In genomic region chr4:143531368-143531767, GRCh38 we compare ENCODE assay signal across 8 cellular contexts. TPM values are rescaled to one million over a fixed set of nuclear protein-coding genes. Genes with fewer than 3 reads are reported as not detected.
DNase-seq lines count a peak whose midpoint lies in the region; ATAC-seq and TF ChIP-seq lines count a peak whose summit lies in the region.

No MANE protein-coding gene starts in this region.

- TF ChIP-seq EP300 in upper lobe of left lung (IDR thresholded peaks at IDR 0.05), result no peak

- no peak for TF ChIP-seq POLR2A in heart left ventricle (IDR thresholded peaks at IDR 0.05)
- TF ChIP-seq POLR2A in erythroblast (IDR thresholded peaks at IDR 0.05; ENCODE audit: low read length), result no peak
- TF ChIP-seq POLR2A in upper lobe of left lung (IDR thresholded peaks at IDR 0.05), result no peak
- TF ChIP-seq POLR2A in testis (IDR thresholded peaks at IDR 0.05), result no peak

- H3K9me3 ChIP-seq in heart left ventricle (no peaks in the 10 kb centered on the region), MM.1S (replicated peaks; ENCODE audit: insufficient read depth, low read length) (no peaks in the 10 kb centered on the region), upper lobe of left lung (no peaks in the 10 kb centered on the region), testis (no peaks in the 10 kb centered on the region)

- 16 to 38% (median 27%) methylated on average over 1 of the region's 1 CpG for WGBS in heart left ventricle, 4 donors
- 17 to 35% methylated on average over 1 of the region's 1 CpG for WGBS in upper lobe of left lung, 2 donors
- 39 to 50% methylated on average over 1 of the region's 1 CpG for WGBS in testis, 2 donors

- H3K4me1 ChIP-seq in heart left ventricle, result peaks cover 0 to 15% (median 4%) of the 10 kb centered on the region in 12 donors
- no peaks in the 10 kb centered on the region for H3K4me1 ChIP-seq in MM.1S (ENCODE audit: low read length)
- peaks cover 20 to 31% (median 23%) of the 10 kb centered on the region in 4 donors for H3K4me1 ChIP-seq in upper lobe of left lung
- H3K4me1 ChIP-seq in testis, result no peaks in the 10 kb centered on the region

- H3K9me2 ChIP-seq in MM.1S (replicated peaks; ENCODE audit: insufficient read depth, low read length), result no peaks in the 10 kb centered on the region

- H4K20me1 ChIP-seq in MM.1S (ENCODE audit: insufficient read depth, low read length), result no peaks in the 10 kb centered on the region

- H3K27ac ChIP-seq in heart left ventricle, result no peak overlapping the region
- H3K27ac ChIP-seq in MM.1S (ENCODE audit: low read length), result no peak overlapping the region
- H3K27ac ChIP-seq in upper lobe of left lung, result peak overlapping the region in 3 of 4 donors; percentile 28 to 45 (median 37)
- H3K27ac ChIP-seq in testis, result no peak overlapping the region

- no peak for DNase-seq in heart left ventricle
- no peak for DNase-seq in Right ventricle myocardium inferior (ENCODE audit: missing footprints)
- peak; percentile 18 for DNase-seq in MM.1S
- peak; percentile 32 to 57 for DNase-seq in erythroblast (lab: John Stamatoyannopoulos, UW)
- DNase-seq in upper lobe of left lung, result no peak
- DNase-seq in testis, result no peak
- no peak for DNase-seq in GOT3 (lab: John Stamatoyannopoulos, UW)
- no peak for DNase-seq in amygdala (lab: John Stamatoyannopoulos, UW)

- no peak overlapping the region for H2AFZ ChIP-seq in MM.1S (ENCODE audit: low read length)

- peak in 11 of 12 donors; percentile 11 to 57 (median 30) for TF ChIP-seq CTCF in heart left ventricle (IDR thresholded peaks at IDR 0.05)
- peak; percentile 34 for TF ChIP-seq CTCF in MM.1S (IDR thresholded peaks at IDR 0.05; ENCODE audit: low read length)
- TF ChIP-seq CTCF in upper lobe of left lung (IDR thresholded peaks at IDR 0.05), result peak in 4 of 6 experiments; percentile 11 to 17 (median 14)
- peak in 1 of 3 experiments; percentile 21 for TF ChIP-seq CTCF in testis (IDR thresholded peaks at IDR 0.05)

- H3K4me3 ChIP-seq in heart left ventricle (no peak overlapping the region), MM.1S (ENCODE audit: low read length) (no peak overlapping the region), upper lobe of left lung (no peak overlapping the region), testis (no peak overlapping the region)

- H3K4me2 ChIP-seq in MM.1S (ENCODE audit: low read depth, low read length), result no peak overlapping the region

- intact Hi-C loops in heart left ventricle (cut with DNase I), result no loop called here
- intact Hi-C loops in Right ventricle myocardium inferior (cut with DNase I), result no loop called here
- intact Hi-C loops in testis (cut with DNase I; ENCODE audit: low total_unique reads), result no loop called here

- peak in 1 of 4 donors; percentile 55 for ATAC-seq in heart left ventricle
- no peak for ATAC-seq in Right ventricle myocardium inferior
- ATAC-seq in upper lobe of left lung (ENCODE audit: low FRiP score in 2 of 2), result peak; percentile 51 to 77

- H3F3A ChIP-seq in MM.1S (ENCODE audit: insufficient read depth, low read length), result no peaks in the 10 kb centered on the region

- H3K36me3 ChIP-seq in heart left ventricle (peaks cover 0 to 100% (median 97%) of the 10 kb centered on the region in 9 donors), MM.1S (replicated peaks; ENCODE audit: insufficient read depth, low read length) (peaks cover 16% of the 10 kb centered on the region; the same call in 1 of the 2 replicates), upper lobe of left lung (peaks cover 41 to 90% (median 49%) of the 10 kb centered on the region in 4 donors), testis (ENCODE audit: low read depth, missing control alignments) (no peaks in the 10 kb centered on the region)

- H3K9ac ChIP-seq in MM.1S (ENCODE audit: low read length), result no peak overlapping the region

- no peaks in the 10 kb centered on the region for H3K27me3 ChIP-seq in heart left ventricle
- H3K27me3 ChIP-seq in MM.1S (replicated peaks; ENCODE audit: insufficient read depth, low read length), result no peaks in the 10 kb centered on the region
- no peaks in the 10 kb centered on the region for H3K27me3 ChIP-seq in upper lobe of left lung
- H3K27me3 ChIP-seq in testis, result no peaks in the 10 kb centered on the region

- peaks cover 8% of the 10 kb centered on the region; the same call in 1 of the 2 replicates for H3K79me2 ChIP-seq in MM.1S (ENCODE audit: low read length)

RNA-seq across cellular contexts. Expression of gene SMARCA5, which starts 17.9 kb away (rescaled TPM):
- total RNA-seq in heart left ventricle, result 10 to 100 TPM; 21.2 to 36.3 (median 30.3) TPM
- polyA plus RNA-seq in heart left ventricle, result 10 to 100 TPM in 1 of 2 donors, 1 to 10 TPM in 1; 9.1 to 18.5 TPM
- total RNA-seq in Right ventricle myocardium inferior, result 26.7 TPM
- total RNA-seq in upper lobe of left lung, result 10 to 100 TPM; 27.4 to 93.5 (median 58.3) TPM
- 100 to 1,000 TPM in 1 of 2 donors, 10 to 100 TPM in 1; 82.8 to 108 TPM for total RNA-seq in testis
- polyA plus RNA-seq in testis (ENCODE audit: insufficient read depth, low read depth, low replicate concordance), result 46.2 TPM

Comparison
In these comparisons a context has a peak if more than half of its experiments do, and no peak if none do; other contexts are left out.
1. DNase-seq: peak in MM.1S (single experiment) and erythroblast (2 of 2); none in heart left ventricle (0 of 5), Right ventricle myocardium inferior (single experiment), upper lobe of left lung (0 of 2), testis (single experiment), GOT3 (single experiment) and amygdala (0 of 56).
2. H3K27ac ChIP-seq: peak in upper lobe of left lung (3 of 4); none in heart left ventricle (0 of 12), MM.1S (single experiment) and testis (0 of 2).